ENCODE assay signal across 12 cellular contexts in the genomic region with DNA sequence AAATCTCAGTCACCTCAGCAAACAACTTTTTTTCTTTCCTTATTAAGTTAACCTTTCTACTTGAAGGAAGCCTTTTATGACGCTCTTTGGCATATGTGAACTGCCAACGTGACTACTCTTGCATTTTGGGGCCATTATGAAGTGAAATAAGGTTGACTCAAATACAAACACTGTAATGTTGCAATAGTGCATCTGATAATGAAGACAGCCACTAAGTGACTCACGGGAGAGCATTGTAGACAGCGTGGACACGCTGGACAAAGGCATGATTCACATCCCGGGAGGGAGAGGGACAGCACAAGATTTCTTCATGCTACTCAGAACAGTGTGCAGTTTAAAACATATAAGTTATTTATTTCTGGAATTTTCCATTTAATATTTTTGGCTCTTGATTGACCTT.
A peak's percentile ranks its signal among the peaks of the same experiment; 100 is the strongest.
DNase-seq lines count a peak whose midpoint lies in the region; TF ChIP-seq lines count a peak whose summit lies in the region.
"Had no signal": no experiment of that assay in that cellular context is flagged by ENCODE, and none has a peak within 500 bp of the region (broad histone marks: within the 10 kb centered on the region; RNA-seq: fewer than 3 reads in every experiment).

No MANE protein-coding gene starts in this region.

- H3K36me3 Mint-ChIP-seq in activated T-cell treated with anti-CD3 and anti-CD28 coated beads, Interleukin-2, amount 50 U/mL, for 24 hours (ENCODE audit: low read depth) = no peaks in the 10 kb centered on the region
- H3K36me3 Mint-ChIP-seq in glutamatergic neuron (ENCODE audit: unreplicated experiment) = no peaks in the 10 kb centered on the region

- no peak overlapping the region for H3K4me3 Mint-ChIP-seq in activated T-cell treated with anti-CD3 and anti-CD28 coated beads, Interleukin-2, amount 50 U/mL, for 24 hours
- no peak overlapping the region for H3K4me3 Mint-ChIP-seq in glutamatergic neuron (ENCODE audit: unreplicated experiment)
- H3K4me3 Mint-ChIP-seq: activated T-helper 17 cell treated with anti-CD3 and anti-CD28 coated beads, Interleukin-2, amount 50 U/mL, for 72 hours; dendritic cell treated with granulocyte-macrophage colony-stimulating factor and Interleukin-4, amounts not matched to agents 40 ng/mL and 50 ng/mL, for 4 days had no signal

- no peaks in the 10 kb centered on the region for H3K9me3 ChIP-seq in liver (ENCODE audit: control insufficient read depth in 4 of 4, low read length in 3 of 4)

- no peak overlapping the region for H3K27ac Mint-ChIP-seq in activated T-cell treated with anti-CD3 and anti-CD28 coated beads, Interleukin-2, amount 50 U/mL, for 24 hours
- H3K27ac Mint-ChIP-seq in glutamatergic neuron (ENCODE audit: unreplicated experiment) = no peak overlapping the region
- H3K27ac Mint-ChIP-seq: activated T-helper 17 cell treated with anti-CD3 and anti-CD28 coated beads, Interleukin-2, amount 50 U/mL, for 72 hours; dendritic cell treated with granulocyte-macrophage colony-stimulating factor and Interleukin-4, amounts not matched to agents 40 ng/mL and 50 ng/mL, for 4 days had no signal

- H3K4me3 ChIP-seq in AG09309 (ENCODE audit: control insufficient read depth, low read depth, low read length) = no peak overlapping the region
- no peak overlapping the region for H3K4me3 ChIP-seq in cardiac fibroblast (replicated peaks in 1 of 2; ENCODE audit: low read depth in 2 of 2, low read length in 2 of 2)
- H3K4me3 ChIP-seq in liver (ENCODE audit: low read depth in 1 of 3, low read length in 3 of 3) = no peak overlapping the region

- H3K36me3 ChIP-seq in liver (ENCODE audit: control insufficient read depth in 4 of 4, insufficient read depth in 3 of 4, low read depth in 1 of 4, low read length in 3 of 4) = no peaks in the 10 kb centered on the region

- H3K27ac ChIP-seq in liver (ENCODE audit: low read depth in 1 of 2, low read length in 2 of 2) = peak overlapping the region; percentile 35 to 75

- TF ChIP-seq RAD21 in liver (IDR thresholded peaks at IDR 0.05) = peak in 1 of 2 donors; percentile 33

- WGBS in liver = 19% methylated on average over 6 of the region's 6 CpGs

- no peak overlapping the region for H3K9ac ChIP-seq in liver (ENCODE audit: low read depth in 1 of 2, low read length in 2 of 2)

- peaks cover 9 to 26% (median 22%) of the 10 kb centered on the region in 4 donors for H3K4me1 ChIP-seq in liver (ENCODE audit: control insufficient read depth in 4 of 4, insufficient read depth in 4 of 4, low read length in 3 of 4)

- TF ChIP-seq CTCF in AG09309 (IDR thresholded peaks at IDR 0.05; ENCODE audit: control insufficient read depth, insufficient read depth, low read depth, low read length, missing control alignments) = no peak
- no peak for TF ChIP-seq CTCF in cardiac fibroblast (IDR thresholded peaks at IDR 0.05; ENCODE audit: low read depth, low read length)
- no peak for TF ChIP-seq CTCF in liver (IDR thresholded peaks at IDR 0.05; ENCODE audit: low read depth, low read length, missing input control)
- no peak for TF ChIP-seq CTCF in glutamatergic neuron (IDR thresholded peaks at IDR 0.05; ENCODE audit: partially characterized antibody, unreplicated experiment)

- DNase-seq in AG09309 (ENCODE audit: low read depth) = peak; percentile 95
- DNase-seq in LHCN-M2 (ENCODE audit: low read depth) = peak; percentile 96
- peak; percentile 92 to 100 for DNase-seq in cardiac fibroblast (ENCODE audit: low read depth in 2 of 2)
- DNase-seq in NCI-H1048 (lab: John Stamatoyannopoulos, UW) = no peak
- DNase-seq in activated T-cell treated with anti-CD3 and anti-CD28 coated beads, Interleukin-2, amount 50 U/mL, for 24 hours = no peak
- no peak for DNase-seq in GF-D8 (lab: John Stamatoyannopoulos, UW)
- no peak for DNase-seq in glutamatergic neuron
- DNase-seq: NCI-H1417, OCI-M1 had no signal

- no peaks in the 10 kb centered on the region for H3K9me3 Mint-ChIP-seq in activated T-cell treated with anti-CD3 and anti-CD28 coated beads, Interleukin-2, amount 50 U/mL, for 24 hours
- peaks cover 1% of the 10 kb centered on the region for H3K9me3 Mint-ChIP-seq in glutamatergic neuron (ENCODE audit: unreplicated experiment)
- H3K9me3 Mint-ChIP-seq: activated T-helper 17 cell treated with anti-CD3 and anti-CD28 coated beads, Interleukin-2, amount 50 U/mL, for 72 hours; dendritic cell treated with granulocyte-macrophage colony-stimulating factor and Interleukin-4, amounts not matched to agents 40 ng/mL and 50 ng/mL, for 4 days had no signal

- peaks cover 8% of the 10 kb centered on the region for H3K4me1 Mint-ChIP-seq in activated T-cell treated with anti-CD3 and anti-CD28 coated beads, Interleukin-2, amount 50 U/mL, for 24 hours (ENCODE audit: low read depth)
- no peaks in the 10 kb centered on the region for H3K4me1 Mint-ChIP-seq in glutamatergic neuron (ENCODE audit: low read depth, unreplicated experiment)
- H3K4me1 Mint-ChIP-seq: activated T-helper 17 cell treated with anti-CD3 and anti-CD28 coated beads, Interleukin-2, amount 50 U/mL, for 72 hours had no signal

- no peaks in the 10 kb centered on the region for H3K27me3 ChIP-seq in liver (ENCODE audit: control insufficient read depth in 4 of 4, insufficient read depth in 4 of 4, low read length in 3 of 4)

- peaks cover 4% of the 10 kb centered on the region for H3K27me3 Mint-ChIP-seq in activated T-cell treated with anti-CD3 and anti-CD28 coated beads, Interleukin-2, amount 50 U/mL, for 24 hours
- H3K27me3 Mint-ChIP-seq in glutamatergic neuron (ENCODE audit: unreplicated experiment) = no peaks in the 10 kb centered on the region

TF ChIP-seq in liver, 16 proteins besides CTCF, POLR2A, EP300 and RAD21:
- TF ChIP-seq RXRA (IDR thresholded peaks at IDR 0.05) (peak; percentile 55 to 97), FOXA2 (IDR thresholded peaks at IDR 0.05) (peak; percentile 76), HNF4G (IDR thresholded peaks at IDR 0.05) (no peak), SP1 (IDR thresholded peaks at IDR 0.05) (no peak), EGR1 (IDR thresholded peaks at IDR 0.05; ENCODE audit: low read depth in 2 of 2) (peak in 1 of 2 donors; percentile 62), FOXA1 (IDR thresholded peaks at IDR 0.05) (peak; percentile 79), TAF1 (conservative IDR thresholded peaks at IDR 0.05) (no peak), HNF4A (conservative IDR thresholded peaks at IDR 0.05) (peak; percentile 25 to 87), YY1 (IDR thresholded peaks at IDR 0.05) (peak; percentile 87), NR2F2 (IDR thresholded peaks at IDR 0.05) (no peak), JUND (IDR thresholded peaks at IDR 0.05) (peak; percentile 77 to 98), GABPA (IDR thresholded peaks at IDR 0.05 in 1 of 2, conservative IDR thresholded peaks at IDR 0.05 in 1 of 2) (no peak)
- TF ChIP-seq, protein P1, sequence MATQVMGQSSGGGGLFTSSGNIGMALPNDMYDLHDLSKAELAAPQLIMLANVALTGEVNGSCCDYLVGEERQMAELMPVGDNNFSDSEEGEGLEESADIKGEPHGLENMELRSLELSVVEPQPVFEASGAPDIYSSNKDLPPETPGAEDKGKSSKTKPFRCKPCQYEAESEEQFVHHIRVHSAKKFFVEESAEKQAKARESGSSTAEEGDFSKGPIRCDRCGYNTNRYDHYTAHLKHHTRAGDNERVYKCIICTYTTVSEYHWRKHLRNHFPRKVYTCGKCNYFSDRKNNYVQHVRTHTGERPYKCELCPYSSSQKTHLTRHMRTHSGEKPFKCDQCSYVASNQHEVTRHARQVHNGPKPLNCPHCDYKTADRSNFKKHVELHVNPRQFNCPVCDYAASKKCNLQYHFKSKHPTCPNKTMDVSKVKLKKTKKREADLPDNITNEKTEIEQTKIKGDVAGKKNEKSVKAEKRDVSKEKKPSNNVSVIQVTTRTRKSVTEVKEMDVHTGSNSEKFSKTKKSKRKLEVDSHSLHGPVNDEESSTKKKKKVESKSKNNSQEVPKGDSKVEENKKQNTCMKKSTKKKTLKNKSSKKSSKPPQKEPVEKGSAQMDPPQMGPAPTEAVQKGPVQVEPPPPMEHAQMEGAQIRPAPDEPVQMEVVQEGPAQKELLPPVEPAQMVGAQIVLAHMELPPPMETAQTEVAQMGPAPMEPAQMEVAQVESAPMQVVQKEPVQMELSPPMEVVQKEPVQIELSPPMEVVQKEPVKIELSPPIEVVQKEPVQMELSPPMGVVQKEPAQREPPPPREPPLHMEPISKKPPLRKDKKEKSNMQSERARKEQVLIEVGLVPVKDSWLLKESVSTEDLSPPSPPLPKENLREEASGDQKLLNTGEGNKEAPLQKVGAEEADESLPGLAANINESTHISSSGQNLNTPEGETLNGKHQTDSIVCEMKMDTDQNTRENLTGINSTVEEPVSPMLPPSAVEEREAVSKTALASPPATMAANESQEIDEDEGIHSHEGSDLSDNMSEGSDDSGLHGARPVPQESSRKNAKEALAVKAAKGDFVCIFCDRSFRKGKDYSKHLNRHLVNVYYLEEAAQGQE (IDR thresholded peaks at IDR 0.05) = peak; percentile 78
- TF ChIP-seq, protein P2, sequence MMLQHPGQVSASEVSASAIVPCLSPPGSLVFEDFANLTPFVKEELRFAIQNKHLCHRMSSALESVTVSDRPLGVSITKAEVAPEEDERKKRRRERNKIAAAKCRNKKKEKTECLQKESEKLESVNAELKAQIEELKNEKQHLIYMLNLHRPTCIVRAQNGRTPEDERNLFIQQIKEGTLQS (IDR thresholded peaks at IDR 0.05) = peak; percentile 29
- TF ChIP-seq, protein P3, sequence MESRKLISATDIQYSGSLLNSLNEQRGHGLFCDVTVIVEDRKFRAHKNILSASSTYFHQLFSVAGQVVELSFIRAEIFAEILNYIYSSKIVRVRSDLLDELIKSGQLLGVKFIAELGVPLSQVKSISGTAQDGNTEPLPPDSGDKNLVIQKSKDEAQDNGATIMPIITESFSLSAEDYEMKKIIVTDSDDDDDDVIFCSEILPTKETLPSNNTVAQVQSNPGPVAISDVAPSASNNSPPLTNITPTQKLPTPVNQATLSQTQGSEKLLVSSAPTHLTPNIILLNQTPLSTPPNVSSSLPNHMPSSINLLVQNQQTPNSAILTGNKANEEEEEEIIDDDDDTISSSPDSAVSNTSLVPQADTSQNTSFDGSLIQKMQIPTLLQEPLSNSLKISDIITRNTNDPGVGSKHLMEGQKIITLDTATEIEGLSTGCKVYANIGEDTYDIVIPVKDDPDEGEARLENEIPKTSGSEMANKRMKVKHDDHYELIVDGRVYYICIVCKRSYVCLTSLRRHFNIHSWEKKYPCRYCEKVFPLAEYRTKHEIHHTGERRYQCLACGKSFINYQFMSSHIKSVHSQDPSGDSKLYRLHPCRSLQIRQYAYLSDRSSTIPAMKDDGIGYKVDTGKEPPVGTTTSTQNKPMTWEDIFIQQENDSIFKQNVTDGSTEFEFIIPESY (IDR thresholded peaks at IDR 0.05) = peak; percentile 85
- TF ChIP-seq, protein P4, sequence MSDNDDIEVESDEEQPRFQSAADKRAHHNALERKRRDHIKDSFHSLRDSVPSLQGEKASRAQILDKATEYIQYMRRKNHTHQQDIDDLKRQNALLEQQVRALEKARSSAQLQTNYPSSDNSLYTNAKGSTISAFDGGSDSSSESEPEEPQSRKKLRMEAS (IDR thresholded peaks at IDR 0.05) = peak; percentile 74

Comparison
In these comparisons a context has a peak if more than half of its experiments do, and no peak if none do; other contexts are left out.
1. DNase-seq: peak in AG09309 (single experiment), LHCN-M2 (single experiment) and cardiac fibroblast (2 of 2); none in NCI-H1048 (single experiment), activated T-cell treated with anti-CD3 and anti-CD28 coated beads, Interleukin-2, amount 50 U/mL, for 24 hours (single experiment), GF-D8 (single experiment) and glutamatergic neuron (single experiment).